In genomic region chr12:13841358-13841757, GRCh38 we compare ENCODE assay signal across 22 cellular contexts.
"Had no signal": no experiment of that assay in that cellular context is flagged by ENCODE, and none has a peak within 500 bp of the region (broad histone marks: within the 10 kb centered on the region; RNA-seq: fewer than 3 reads in every experiment).

No MANE protein-coding gene starts in this region.

- H3K27ac ChIP-seq: colonic mucosa, coronary artery, epithelial cell of prostate, esophagus squamous epithelium, foreskin keratinocyte, gastrocnemius medialis, gastroesophageal sphincter, heart left ventricle, heart right ventricle had no signal

- H3K9me3 ChIP-seq: colonic mucosa, esophagus squamous epithelium, gastrocnemius medialis, gastroesophageal sphincter, heart left ventricle, heart right ventricle had no signal

- H3K27me3 ChIP-seq: colonic mucosa, esophagus squamous epithelium, foreskin keratinocyte, gastrocnemius medialis, gastroesophageal sphincter had no signal

- H3K4me3 ChIP-seq: colonic mucosa, coronary artery, dorsolateral prefrontal cortex, esophagus squamous epithelium, gastrocnemius medialis, gastroesophageal sphincter, heart left ventricle, heart right ventricle had no signal

- H3K4me1 ChIP-seq: colonic mucosa, esophagus squamous epithelium, foreskin keratinocyte, gastrocnemius medialis, gastroesophageal sphincter, heart left ventricle, heart right ventricle had no signal

- DNase-seq: colonic mucosa; cortex of kidney; dermis blood vessel endothelial cell; dorsolateral prefrontal cortex; effector CD4-positive, alpha-beta T cell; effector CD8-positive, alpha-beta T cell; effector memory CD4-positive, alpha-beta T cell; effector memory CD8-positive, alpha-beta T cell; endodermal cell; erythroblast; esophagus squamous epithelium; foreskin fibroblast; foreskin keratinocyte; foreskin melanocyte; gastrocnemius medialis; glutamatergic neuron; head of caudate nucleus; heart left ventricle; heart right ventricle had no signal

- H3K36me3 ChIP-seq: colonic mucosa, esophagus squamous epithelium, gastrocnemius medialis, gastroesophageal sphincter, heart left ventricle, heart right ventricle had no signal
